ENCODE assay signal across 11 cellular contexts in the genomic region with DNA sequence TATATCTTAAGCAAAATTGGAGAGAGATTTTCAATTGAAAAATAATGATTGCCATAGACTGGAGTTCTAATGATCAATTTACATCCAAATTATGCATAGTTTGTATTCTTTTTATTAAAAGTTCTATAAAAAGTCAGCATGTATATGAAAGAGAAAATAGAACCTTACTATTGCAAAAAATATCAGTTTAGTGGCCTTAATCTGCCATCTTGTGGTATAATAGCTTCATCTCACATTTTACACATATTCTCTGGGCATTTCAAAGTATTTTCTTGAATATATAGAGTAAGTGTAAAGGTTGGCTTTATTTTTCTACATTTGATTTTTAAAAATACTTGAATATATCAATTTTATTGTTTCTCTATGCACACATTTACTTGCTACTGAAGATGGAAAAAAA.
DNase-seq lines count a peak whose midpoint lies in the region; FAIRE-seq and TF ChIP-seq lines count a peak whose summit lies in the region.
"Had no signal": no experiment of that assay in that cellular context is flagged by ENCODE, and none has a peak within 500 bp of the region (broad histone marks: within the 10 kb centered on the region; RNA-seq: fewer than 3 reads in every experiment).

No MANE protein-coding gene starts in this region.

- no peak overlapping the region for H3K9ac ChIP-seq in Karpas-422 (ENCODE audit: low read length)
- no peak overlapping the region for H3K9ac ChIP-seq in GM23248

- H3K4me3 ChIP-seq in Karpas-422 (ENCODE audit: low read length) = no peak overlapping the region
- H3K4me3 ChIP-seq in ascending aorta = no peak overlapping the region
- H3K4me3 ChIP-seq in GM23248 = no peak overlapping the region
- H3K4me3 ChIP-seq: Peyer's patch had no signal

- peak; percentile 23 for DNase-seq in DMS114 treated with DMSO at 0.1 percent for 48 hours (lab: John Stamatoyannopoulos, UW; ENCODE audit: unreplicated experiment)
- peak; percentile 51 for DNase-seq in Karpas-422
- peak; percentile 67 for DNase-seq in SHP77 treated with DMSO at 0.1 percent for 48 hours (lab: John Stamatoyannopoulos, UW)
- DNase-seq in COLO668 (lab: John Stamatoyannopoulos, UW; ENCODE audit: unreplicated experiment) = no peak
- no peak for DNase-seq in ascending aorta (ENCODE audit: low spot score in 2 of 2)
- DNase-seq in GM23248 = no peak
- DNase-seq: activated T-cell treated with anti-CD3 and anti-CD28 coated beads, Interleukin-2, amount 50 U/mL, for 24 hours; Peyer's patch; stimulated activated CD4-positive, alpha-beta T cell treated with anti-CD3 and anti-CD28 coated beads, Interleukin-15, amount 100 ng/mL, for 24 hours; WERI-Rb-1 had no signal

- H2AFZ ChIP-seq in Karpas-422 (ENCODE audit: low read length) (no peak overlapping the region), GM23248 (no peak overlapping the region)

- H3K79me2 ChIP-seq in Karpas-422 (ENCODE audit: low read length) = no peaks in the 10 kb centered on the region
- no peaks in the 10 kb centered on the region for H3K79me2 ChIP-seq in GM23248 (ENCODE audit: insufficient read depth)

- in situ Hi-C loops in GM23248 (cut with MboI) = no loop called here

- H3K9me3 ChIP-seq in Karpas-422 (ENCODE audit: low read length) = peaks cover 6% of the 10 kb centered on the region; the same call in 1 of the 2 replicates
- H3K9me3 ChIP-seq in ascending aorta = no peaks in the 10 kb centered on the region
- H3K9me3 ChIP-seq in GM23248 (ENCODE audit: low read depth) = no peaks in the 10 kb centered on the region

- no peak for TF ChIP-seq CTCF in ascending aorta (IDR thresholded peaks at IDR 0.05)

- no peak overlapping the region for H3K4me2 ChIP-seq in Karpas-422 (ENCODE audit: low read depth, low read length, poor library complexity, severe bottlenecking)
- H3K4me2 ChIP-seq in GM23248 (ENCODE audit: unreplicated experiment) = no peak overlapping the region

- H3K4me1 ChIP-seq in Karpas-422 (ENCODE audit: low read length) (no peaks in the 10 kb centered on the region), ascending aorta (no peaks in the 10 kb centered on the region), GM23248 (ENCODE audit: insufficient read depth) (no peaks in the 10 kb centered on the region)
- H3K4me1 ChIP-seq: Peyer's patch had no signal

- H3F3A ChIP-seq in GM23248 (ENCODE audit: insufficient read depth) = no peaks in the 10 kb centered on the region

- H4K20me1 ChIP-seq in Karpas-422 (ENCODE audit: insufficient read depth, low read depth, low read length) (no peaks in the 10 kb centered on the region), GM23248 (ENCODE audit: insufficient read depth) (no peaks in the 10 kb centered on the region)

- H3K36me3 ChIP-seq in Karpas-422 (ENCODE audit: insufficient read depth, low read length) = no peaks in the 10 kb centered on the region
- no peaks in the 10 kb centered on the region for H3K36me3 ChIP-seq in ascending aorta
- H3K36me3 ChIP-seq in GM23248 (ENCODE audit: low read depth) = no peaks in the 10 kb centered on the region
- H3K36me3 ChIP-seq: Peyer's patch, WERI-Rb-1 had no signal

- peak; percentile 62 for FAIRE-seq in islet of Langerhans (lab: Jason Lieb, UNC)

- H3K9me2 ChIP-seq in Karpas-422 (replicated peaks; ENCODE audit: insufficient read depth, low read length) = no peaks in the 10 kb centered on the region
- no peaks in the 10 kb centered on the region for H3K9me2 ChIP-seq in GM23248 (ENCODE audit: insufficient read depth)

- H3K27ac ChIP-seq in Karpas-422 (ENCODE audit: low read length) (no peak overlapping the region), ascending aorta (no peak overlapping the region), GM23248 (no peak overlapping the region)
- H3K27ac ChIP-seq: Peyer's patch, WERI-Rb-1 had no signal

- H3K27me3 ChIP-seq in Karpas-422 (ENCODE audit: low read length) = no peaks in the 10 kb centered on the region
- no peaks in the 10 kb centered on the region for H3K27me3 ChIP-seq in ascending aorta
- no peaks in the 10 kb centered on the region for H3K27me3 ChIP-seq in GM23248 (replicated peaks; ENCODE audit: insufficient read depth)
- H3K27me3 ChIP-seq: Peyer's patch had no signal

- intact Hi-C loops in ascending aorta (cut with DNase I) = no loop called here

Comparison
In these comparisons a context has a peak if more than half of its experiments do, and no peak if none do; other contexts are left out.
1. DNase-seq: peak in DMS114 treated with DMSO at 0.1 percent for 48 hours (single experiment), Karpas-422 (single experiment) and SHP77 treated with DMSO at 0.1 percent for 48 hours (single experiment); none in COLO668 (single experiment), ascending aorta (0 of 2) and GM23248 (single experiment).